Comparison of ENCODE assay signal across 8 cellular contexts in genomic region chr17:31392002-31392855, GRCh38. TPM values are rescaled to one million over a fixed set of nuclear protein-coding genes. Genes with fewer than 3 reads are reported as not detected.
A peak's percentile ranks its signal among the peaks of the same experiment; 100 is the strongest.
DNase-seq lines count a peak whose midpoint lies in the region; ATAC-seq and TF ChIP-seq lines count a peak whose summit lies in the region.

No MANE protein-coding gene starts in this region.

- H3K36me3 ChIP-seq in BE2C: no peaks in the 10 kb centered on the region
- H3K36me3 ChIP-seq in HUES48 (ENCODE audit: control insufficient read depth, insufficient read depth, low read length): no peaks in the 10 kb centered on the region
- H3K36me3 ChIP-seq in neural cell (ENCODE audit: insufficient read depth, low read length): no peaks in the 10 kb centered on the region

- no peak overlapping the region for H3K9ac ChIP-seq in HUES48 (ENCODE audit: low read depth, low read length)
- peak overlapping the region; percentile 47 for H3K9ac ChIP-seq in neural cell (ENCODE audit: low read length)

- no peaks in the 10 kb centered on the region for H3K9me3 ChIP-seq in BE2C
- no peaks in the 10 kb centered on the region for H3K9me3 ChIP-seq in HUES48 (ENCODE audit: control insufficient read depth, insufficient read depth, low read length)
- H3K9me3 ChIP-seq in neural cell (ENCODE audit: low read length): no peaks in the 10 kb centered on the region

- peaks cover 73% of the 10 kb centered on the region for H3K27me3 Mint-ChIP-seq in dendritic cell treated with granulocyte-macrophage colony-stimulating factor and Interleukin-4, amounts not matched to agents 40 ng/mL and 50 ng/mL, for 4 days

- H3K27me3 ChIP-seq in BE2C (no peaks in the 10 kb centered on the region), HUES48 (ENCODE audit: control insufficient read depth, insufficient read depth, low read length) (peaks cover 34% of the 10 kb centered on the region), neural cell (ENCODE audit: insufficient read depth, low read depth, low read length) (peaks cover 21% of the 10 kb centered on the region)

- no peak for TF ChIP-seq RAD21 in neural cell (conservative IDR thresholded peaks at IDR 0.05)

- H3K4me3 Mint-ChIP-seq in dendritic cell treated with granulocyte-macrophage colony-stimulating factor and Interleukin-4, amounts not matched to agents 40 ng/mL and 50 ng/mL, for 4 days: peak overlapping the region; percentile 64

- no peak for TF ChIP-seq EP300 in neural cell (conservative IDR thresholded peaks at IDR 0.05; ENCODE audit: poor library complexity, severe bottlenecking)

- no peaks in the 10 kb centered on the region for H3K9me2 ChIP-seq in neural cell (ENCODE audit: insufficient read depth, low read length)

- H4K20me1 ChIP-seq in neural cell (ENCODE audit: insufficient read depth): no peaks in the 10 kb centered on the region

- no peak overlapping the region for H3K4me2 ChIP-seq in neural cell (ENCODE audit: low read length)

- H3K4me1 ChIP-seq in BE2C: no peaks in the 10 kb centered on the region
- H3K4me1 ChIP-seq in HUES48 (ENCODE audit: control insufficient read depth, insufficient read depth, low read length): peaks cover 7% of the 10 kb centered on the region

- H3K27ac Mint-ChIP-seq in dendritic cell treated with granulocyte-macrophage colony-stimulating factor and Interleukin-4, amounts not matched to agents 40 ng/mL and 50 ng/mL, for 4 days: no peak overlapping the region

- H3K79me2 ChIP-seq in neural cell (replicated peaks; ENCODE audit: insufficient read depth, low read length): no peaks in the 10 kb centered on the region

- H3K4me3 ChIP-seq in BE2C (ENCODE audit: low read depth, low read length) (peak overlapping the region; percentile 63), HUES48 (ENCODE audit: low read depth, low read length) (peak overlapping the region; percentile 53), neural cell (ENCODE audit: low read length) (peak overlapping the region; percentile 63)

- H3K4me1 Mint-ChIP-seq in dendritic cell treated with granulocyte-macrophage colony-stimulating factor and Interleukin-4, amounts not matched to agents 40 ng/mL and 50 ng/mL, for 4 days (ENCODE audit: low read depth): peaks cover 17% of the 10 kb centered on the region

- H3K36me3 Mint-ChIP-seq in dendritic cell treated with granulocyte-macrophage colony-stimulating factor and Interleukin-4, amounts not matched to agents 40 ng/mL and 50 ng/mL, for 4 days (ENCODE audit: low read depth): no peaks in the 10 kb centered on the region

- no peak for ATAC-seq in GM19397 (IDR thresholded peaks at IDR 0.05; ENCODE audit: unreplicated experiment)
- no peak for ATAC-seq in HG02763 (IDR thresholded peaks at IDR 0.05; ENCODE audit: unreplicated experiment)
- ATAC-seq in HG03280 (IDR thresholded peaks at IDR 0.05; ENCODE audit: unreplicated experiment): no peak

- H2AFZ ChIP-seq in neural cell (ENCODE audit: low read depth, low read length): no peak overlapping the region

- DNase-seq in BE2C (no peak), GDM1 (lab: John Stamatoyannopoulos, UW) (no peak)

- TF ChIP-seq CTCF in BE2C (IDR thresholded peaks at IDR 0.05; ENCODE audit: low read depth, low read length) (no peak), neural cell (IDR thresholded peaks at IDR 0.05; ENCODE audit: poor library complexity, severe bottlenecking) (no peak)

- intact Hi-C loops in dendritic cell treated with granulocyte-macrophage colony-stimulating factor and Interleukin-4, amounts not matched to agents 40 ng/mL and 50 ng/mL, for 4 days (cut with micrococcal nuclease): no loop called here

- H3K9me3 Mint-ChIP-seq in dendritic cell treated with granulocyte-macrophage colony-stimulating factor and Interleukin-4, amounts not matched to agents 40 ng/mL and 50 ng/mL, for 4 days: no peaks in the 10 kb centered on the region

- no peak overlapping the region for H3K27ac ChIP-seq in HUES48 (ENCODE audit: low read depth, low read length)
- H3K27ac ChIP-seq in neural cell (ENCODE audit: low read length): no peak overlapping the region

- H3F3A ChIP-seq in neural cell (ENCODE audit: insufficient read depth, low read length, poor library complexity, severe bottlenecking): no peaks in the 10 kb centered on the region

TF ChIP-seq in neural cell, 6 proteins besides CTCF, POLR2A, EP300 and RAD21:
- TF ChIP-seq POLR2AphosphoS5 (IDR thresholded peaks at IDR 0.05): no peak
- TF ChIP-seq, protein P1, sequence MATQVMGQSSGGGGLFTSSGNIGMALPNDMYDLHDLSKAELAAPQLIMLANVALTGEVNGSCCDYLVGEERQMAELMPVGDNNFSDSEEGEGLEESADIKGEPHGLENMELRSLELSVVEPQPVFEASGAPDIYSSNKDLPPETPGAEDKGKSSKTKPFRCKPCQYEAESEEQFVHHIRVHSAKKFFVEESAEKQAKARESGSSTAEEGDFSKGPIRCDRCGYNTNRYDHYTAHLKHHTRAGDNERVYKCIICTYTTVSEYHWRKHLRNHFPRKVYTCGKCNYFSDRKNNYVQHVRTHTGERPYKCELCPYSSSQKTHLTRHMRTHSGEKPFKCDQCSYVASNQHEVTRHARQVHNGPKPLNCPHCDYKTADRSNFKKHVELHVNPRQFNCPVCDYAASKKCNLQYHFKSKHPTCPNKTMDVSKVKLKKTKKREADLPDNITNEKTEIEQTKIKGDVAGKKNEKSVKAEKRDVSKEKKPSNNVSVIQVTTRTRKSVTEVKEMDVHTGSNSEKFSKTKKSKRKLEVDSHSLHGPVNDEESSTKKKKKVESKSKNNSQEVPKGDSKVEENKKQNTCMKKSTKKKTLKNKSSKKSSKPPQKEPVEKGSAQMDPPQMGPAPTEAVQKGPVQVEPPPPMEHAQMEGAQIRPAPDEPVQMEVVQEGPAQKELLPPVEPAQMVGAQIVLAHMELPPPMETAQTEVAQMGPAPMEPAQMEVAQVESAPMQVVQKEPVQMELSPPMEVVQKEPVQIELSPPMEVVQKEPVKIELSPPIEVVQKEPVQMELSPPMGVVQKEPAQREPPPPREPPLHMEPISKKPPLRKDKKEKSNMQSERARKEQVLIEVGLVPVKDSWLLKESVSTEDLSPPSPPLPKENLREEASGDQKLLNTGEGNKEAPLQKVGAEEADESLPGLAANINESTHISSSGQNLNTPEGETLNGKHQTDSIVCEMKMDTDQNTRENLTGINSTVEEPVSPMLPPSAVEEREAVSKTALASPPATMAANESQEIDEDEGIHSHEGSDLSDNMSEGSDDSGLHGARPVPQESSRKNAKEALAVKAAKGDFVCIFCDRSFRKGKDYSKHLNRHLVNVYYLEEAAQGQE (IDR thresholded peaks at IDR 0.05; ENCODE audit: borderline replicate concordance): no peak
- no peak for TF ChIP-seq SMC3 (conservative IDR thresholded peaks at IDR 0.05; ENCODE audit: poor library complexity)
- TF ChIP-seq MXI1 (conservative IDR thresholded peaks at IDR 0.05; ENCODE audit: poor library complexity, severe bottlenecking): no peak
- TF ChIP-seq TAF1 (IDR thresholded peaks at IDR 0.05; ENCODE audit: low read depth): no peak

RNA-seq across cellular contexts. Expression of gene RAB11FIP4, which starts 0.8 kb away (rescaled TPM):
- 18.2 TPM for polyA plus RNA-seq in BE2C (2012; ENCODE audit: insufficient read depth, insufficient read length, low read depth)
- 14.4 and 25.1 TPM in 2 replicates for polyA plus RNA-seq in neural cell
- 49.3 and 59.6 TPM in 2 replicates for polyA minus RNA-seq in neural cell
